Comparison of ENCODE assay signal across 17 cellular contexts in genomic region chr3:154243353-154243752, GRCh38.
DNase-seq lines count a peak whose midpoint lies in the region; ATAC-seq and TF ChIP-seq lines count a peak whose summit lies in the region.
"Had no signal": no experiment of that assay in that cellular context is flagged by ENCODE, and none has a peak within 500 bp of the region (broad histone marks: within the 10 kb centered on the region; RNA-seq: fewer than 3 reads in every experiment).

No MANE protein-coding gene starts in this region.

- H3K27ac ChIP-seq in brain microvascular endothelial cell = peak overlapping the region; percentile 29
- H3K27ac ChIP-seq: neutrophil, testis had no signal

- TF ChIP-seq CTCF in brain microvascular endothelial cell (IDR thresholded peaks at IDR 0.05; ENCODE audit: low read depth, low read length, missing control alignments) = no peak

- H3K27me3 ChIP-seq in brain microvascular endothelial cell (replicated peaks) = no peaks in the 10 kb centered on the region
- H3K27me3 ChIP-seq: neutrophil, testis had no signal

- H3K27ac Mint-ChIP-seq in activated CD8-positive, alpha-beta memory T cell treated with anti-CD3 and anti-CD28 coated beads, Interleukin-2, amount 10 ng/mL, durations not matched to agents 7 days and 5 days = no peak overlapping the region
- H3K27ac Mint-ChIP-seq: activated naive CD8-positive, alpha-beta T cell treated with anti-CD3 and anti-CD28 coated beads, Interleukin-2, amount 50 U/mL, for 24 hours; CD14-positive monocyte had no signal

- H3K9me3 Mint-ChIP-seq in activated CD8-positive, alpha-beta memory T cell treated with anti-CD3 and anti-CD28 coated beads, Interleukin-2, amount 10 ng/mL, durations not matched to agents 7 days and 5 days (ENCODE audit: low read depth) = no peaks in the 10 kb centered on the region
- H3K9me3 Mint-ChIP-seq: activated naive CD8-positive, alpha-beta T cell treated with anti-CD3 and anti-CD28 coated beads, Interleukin-2, amount 50 U/mL, for 24 hours had no signal

- peaks cover 8% of the 10 kb centered on the region for H3K36me3 Mint-ChIP-seq in activated CD8-positive, alpha-beta memory T cell treated with anti-CD3 and anti-CD28 coated beads, Interleukin-2, amount 10 ng/mL, durations not matched to agents 7 days and 5 days

- no peaks in the 10 kb centered on the region for H3K36me3 ChIP-seq in brain microvascular endothelial cell (replicated peaks)
- H3K36me3 ChIP-seq: neutrophil had no signal

- ATAC-seq in left cardiac atrium (peak; percentile 40 to 83), HG03520 (IDR thresholded peaks at IDR 0.05; ENCODE audit: unreplicated experiment) (no peak), HG02970 (IDR thresholded peaks at IDR 0.05; ENCODE audit: low FRiP score, unreplicated experiment) (no peak), HG03378 (IDR thresholded peaks at IDR 0.05; ENCODE audit: unreplicated experiment) (no peak)
- no peak for ATAC-seq in activated CD8-positive, alpha-beta memory T cell treated with anti-CD3 and anti-CD28 coated beads, Interleukin-2, amount 10 ng/mL, durations not matched to agents 7 days and 5 days
- ATAC-seq: activated naive CD8-positive, alpha-beta T cell treated with anti-CD3 and anti-CD28 coated beads, Interleukin-2, amount 50 U/mL, for 24 hours; K562 had no signal

- H3K27me3 Mint-ChIP-seq in activated CD8-positive, alpha-beta memory T cell treated with anti-CD3 and anti-CD28 coated beads, Interleukin-2, amount 10 ng/mL, durations not matched to agents 7 days and 5 days = no peaks in the 10 kb centered on the region

- peaks cover 3% of the 10 kb centered on the region for H3K4me1 Mint-ChIP-seq in activated CD8-positive, alpha-beta memory T cell treated with anti-CD3 and anti-CD28 coated beads, Interleukin-2, amount 10 ng/mL, durations not matched to agents 7 days and 5 days
- H3K4me1 Mint-ChIP-seq: activated naive CD8-positive, alpha-beta T cell treated with anti-CD3 and anti-CD28 coated beads, Interleukin-2, amount 50 U/mL, for 24 hours had no signal

- DNase-seq in GM04503 (ENCODE audit: low read depth) (peak; percentile 13), brain microvascular endothelial cell (peak; percentile 35), left cardiac atrium (no peak), skeletal muscle cell (ENCODE audit: low read depth) (peak; percentile 65)
- no peak for DNase-seq in activated CD8-positive, alpha-beta memory T cell treated with anti-CD3 and anti-CD28 coated beads, Interleukin-2, amount 10 ng/mL, durations not matched to agents 7 days and 5 days
- DNase-seq: activated naive CD8-positive, alpha-beta T cell treated with anti-CD3 and anti-CD28 coated beads, Interleukin-2, amount 50 U/mL, for 24 hours; kidney glomerular epithelial cell; NCI-H2171 treated with DMSO at 0.1 percent for 48 hours; OCI-M1; T1000; testis had no signal

- no peak overlapping the region for H3K4me3 Mint-ChIP-seq in activated CD8-positive, alpha-beta memory T cell treated with anti-CD3 and anti-CD28 coated beads, Interleukin-2, amount 10 ng/mL, durations not matched to agents 7 days and 5 days
- H3K4me3 Mint-ChIP-seq: activated naive CD8-positive, alpha-beta T cell treated with anti-CD3 and anti-CD28 coated beads, Interleukin-2, amount 50 U/mL, for 24 hours; CD14-positive monocyte had no signal

- H3K4me3 ChIP-seq in brain microvascular endothelial cell (ENCODE audit: low read depth, low read length) (no peak overlapping the region), skeletal muscle cell (ENCODE audit: low read depth, low read length) (no peak overlapping the region)
- H3K4me3 ChIP-seq: K562, testis had no signal

- CTCF ChIA-PET in activated CD8-positive, alpha-beta memory T cell treated with anti-CD3 and anti-CD28 coated beads, Interleukin-2, amount 10 ng/mL, durations not matched to agents 7 days and 5 days (lab: Charles Lee) = no interaction called here

- in situ Hi-C loops in brain microvascular endothelial cell (cut with HindIII; ENCODE audit: low pct_ligation_motif_present, low sequenced_read_pairs) = no loop called here

- intact Hi-C loops in left cardiac atrium (cut with DNase I) = no loop called here

Comparison
In these comparisons a context has a peak if more than half of its experiments do, and no peak if none do; other contexts are left out.
1. DNase-seq: peak in GM04503 (single experiment), brain microvascular endothelial cell (single experiment) and skeletal muscle cell (single experiment); none in left cardiac atrium (single experiment) and activated CD8-positive, alpha-beta memory T cell treated with anti-CD3 and anti-CD28 coated beads, Interleukin-2, amount 10 ng/mL, durations not matched to agents 7 days and 5 days (single experiment).
2. ATAC-seq: peak in left cardiac atrium (2 of 2); none in HG03520 (single experiment), activated CD8-positive, alpha-beta memory T cell treated with anti-CD3 and anti-CD28 coated beads, Interleukin-2, amount 10 ng/mL, durations not matched to agents 7 days and 5 days (single experiment), HG02970 (single experiment) and HG03378 (single experiment).